Comparison of ENCODE assay signal across 1 cellular context in the genomic region with DNA sequence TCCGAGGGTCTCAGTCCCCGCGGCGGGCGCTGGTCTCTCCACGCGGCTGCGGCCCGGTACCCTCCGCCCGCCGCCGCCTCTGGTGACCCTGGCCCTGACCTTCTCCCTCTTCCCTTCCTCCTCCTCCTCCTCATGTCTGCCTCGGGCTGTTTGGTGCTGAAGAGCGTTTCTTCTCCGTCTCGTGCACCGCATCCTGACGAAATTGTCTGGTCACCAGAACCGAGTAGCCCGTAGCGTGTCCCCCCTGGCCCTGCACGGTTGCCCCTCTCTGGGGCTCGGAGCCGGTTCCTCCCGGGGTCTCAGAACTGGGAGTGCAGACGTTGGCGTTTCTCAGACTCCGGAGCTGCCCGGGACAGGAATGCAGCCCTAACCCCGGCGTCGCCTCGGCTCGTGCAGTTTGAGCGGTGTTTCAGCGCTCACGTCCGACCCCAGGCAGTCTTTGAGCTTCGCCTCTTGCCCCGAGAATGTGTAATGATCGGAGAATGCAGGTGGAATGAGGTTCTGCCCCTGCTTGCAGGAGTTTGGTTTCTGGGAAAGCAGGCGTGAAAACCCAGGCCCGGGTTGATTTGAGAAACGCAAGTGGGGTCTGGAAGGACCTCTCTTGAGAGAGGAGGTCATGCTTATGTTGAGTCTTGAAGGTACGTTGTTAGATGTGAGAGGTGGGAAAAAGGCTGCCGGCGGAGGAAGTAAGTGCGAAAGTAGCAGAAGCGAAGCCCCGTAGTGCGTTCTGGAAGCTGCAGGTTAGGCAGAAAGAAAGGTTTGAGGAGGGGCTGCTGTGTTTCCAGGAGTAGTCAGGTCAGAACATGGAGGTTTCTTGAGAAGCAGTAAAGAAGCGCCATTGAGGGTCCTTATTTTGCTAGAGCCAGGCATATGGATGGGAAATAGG.
TF ChIP-seq lines count a peak whose summit lies in the region.

No MANE protein-coding gene starts in this region.

TF ChIP-seq in K562, 482 proteins besides CTCF, POLR2A, EP300 and RAD21 (continued from another document and continues in another):
- TF ChIP-seq SFPQ (IDR thresholded peaks at IDR 0.05; ENCODE audit: low read depth, low read length) (no peak), ZNF174 (CRISPR knock-in tag; IDR thresholded peaks at IDR 0.05) (no peak), E2F6 (IDR thresholded peaks at IDR 0.05; ENCODE audit: borderline replicate concordance in 1 of 2, extremely low read depth in 1 of 2, insufficient read depth in 1 of 2, insufficient read length in 1 of 2, low read depth in 1 of 2, low read length in 1 of 2, poor library complexity in 1 of 2, severe bottlenecking in 1 of 2) (peak in 1 of 2 experiments; percentile 23), STAG1 (CRISPR knock-in tag; IDR thresholded peaks at IDR 0.05; ENCODE audit: borderline replicate concordance) (no peak), ZNF780A (CRISPR knock-in tag; IDR thresholded peaks at IDR 0.05) (no peak), NCOR1 (IDR thresholded peaks at IDR 0.05) (no peak), ZZZ3 (IDR thresholded peaks at IDR 0.05) (no peak), ZNF143 (CRISPR knock-in tag; IDR thresholded peaks at IDR 0.05) (0 out of 2 replicates have a peak, but pooled peaks have one; percentile 42), FOXM1 (IDR thresholded peaks at IDR 0.05; ENCODE audit: low read depth) (no peak), FOXM1 (CRISPR knock-in tag; IDR thresholded peaks at IDR 0.05; ENCODE audit: low read depth) (0 out of 2 replicates have a peak, but pooled peaks have one; percentile 26), POLR2B (IDR thresholded peaks at IDR 0.05; ENCODE audit: low read depth, partially characterized antibody) (no peak), CBX1 (IDR thresholded peaks at IDR 0.05; ENCODE audit: low read depth) (no peak), HMG20B (CRISPR knock-in tag; IDR thresholded peaks at IDR 0.05) (no peak), BCL6 (CRISPR knock-in tag; IDR thresholded peaks at IDR 0.05) (no peak), TCF3 (CRISPR knock-in tag; IDR thresholded peaks at IDR 0.05) (no peak), SRSF7 (optimal IDR thresholded peaks at IDR 0.05; ENCODE audit: low read depth, low read length) (no peak), HMGN3 (IDR thresholded peaks at IDR 0.05; ENCODE audit: borderline replicate concordance, extremely low read depth, insufficient read length, low read depth, low read length) (no peak), GTF2B (IDR thresholded peaks at IDR 0.05; ENCODE audit: extremely low read depth, insufficient read length) (no peak), NELFE (IDR thresholded peaks at IDR 0.05; ENCODE audit: insufficient read depth, insufficient read length) (no peak), C11orf30 (IDR thresholded peaks at IDR 0.05; ENCODE audit: low read depth) (no peak), ZNF224 (CRISPR knock-in tag; IDR thresholded peaks at IDR 0.05) (no peak), PRMT5 (CRISPR knock-in tag; IDR thresholded peaks at IDR 0.05) (no peak), ZNF384 (IDR thresholded peaks at IDR 0.05; ENCODE audit: low read depth, low read length) (no peak), KDM2B (CRISPR knock-in tag; IDR thresholded peaks at IDR 0.05) (no peak), PHF8 (IDR thresholded peaks at IDR 0.05; ENCODE audit: borderline replicate concordance, low read length) (peak; percentile 46; the same call in 1 of the 2 replicates), SUPT5H (IDR thresholded peaks at IDR 0.05) (no peak), SRSF3 (IDR thresholded peaks at IDR 0.05; ENCODE audit: insufficient read depth, low read length) (no peak), ATF1 (CRISPR knock-in tag; IDR thresholded peaks at IDR 0.05) (no peak), ATF1 (tag; IDR thresholded peaks at IDR 0.05) (no peak), UBTF (IDR thresholded peaks at IDR 0.05; ENCODE audit: borderline replicate concordance in 1 of 2, low read depth in 2 of 2, low read length in 2 of 2) (peak in 1 of 2 experiments; percentile 18; a peak in 1 of 4 replicates), ZNF444 (CRISPR knock-in tag; IDR thresholded peaks at IDR 0.05) (no peak)
- TF ChIP-seq, protein P1, sequence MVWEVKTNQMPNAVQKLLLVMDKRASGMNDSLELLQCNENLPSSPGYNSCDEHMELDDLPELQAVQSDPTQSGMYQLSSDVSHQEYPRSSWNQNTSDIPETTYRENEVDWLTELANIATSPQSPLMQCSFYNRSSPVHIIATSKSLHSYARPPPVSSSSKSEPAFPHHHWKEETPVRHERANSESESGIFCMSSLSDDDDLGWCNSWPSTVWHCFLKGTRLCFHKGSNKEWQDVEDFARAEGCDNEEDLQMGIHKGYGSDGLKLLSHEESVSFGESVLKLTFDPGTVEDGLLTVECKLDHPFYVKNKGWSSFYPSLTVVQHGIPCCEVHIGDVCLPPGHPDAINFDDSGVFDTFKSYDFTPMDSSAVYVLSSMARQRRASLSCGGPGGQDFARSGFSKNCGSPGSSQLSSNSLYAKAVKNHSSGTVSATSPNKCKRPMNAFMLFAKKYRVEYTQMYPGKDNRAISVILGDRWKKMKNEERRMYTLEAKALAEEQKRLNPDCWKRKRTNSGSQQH (CRISPR knock-in tag; IDR thresholded peaks at IDR 0.05) = no peak
- TF ChIP-seq, protein P2, sequence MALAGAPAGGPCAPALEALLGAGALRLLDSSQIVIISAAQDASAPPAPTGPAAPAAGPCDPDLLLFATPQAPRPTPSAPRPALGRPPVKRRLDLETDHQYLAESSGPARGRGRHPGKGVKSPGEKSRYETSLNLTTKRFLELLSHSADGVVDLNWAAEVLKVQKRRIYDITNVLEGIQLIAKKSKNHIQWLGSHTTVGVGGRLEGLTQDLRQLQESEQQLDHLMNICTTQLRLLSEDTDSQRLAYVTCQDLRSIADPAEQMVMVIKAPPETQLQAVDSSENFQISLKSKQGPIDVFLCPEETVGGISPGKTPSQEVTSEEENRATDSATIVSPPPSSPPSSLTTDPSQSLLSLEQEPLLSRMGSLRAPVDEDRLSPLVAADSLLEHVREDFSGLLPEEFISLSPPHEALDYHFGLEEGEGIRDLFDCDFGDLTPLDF (CRISPR knock-in tag; IDR thresholded peaks at IDR 0.05) = no peak
- TF ChIP-seq, protein P3, sequence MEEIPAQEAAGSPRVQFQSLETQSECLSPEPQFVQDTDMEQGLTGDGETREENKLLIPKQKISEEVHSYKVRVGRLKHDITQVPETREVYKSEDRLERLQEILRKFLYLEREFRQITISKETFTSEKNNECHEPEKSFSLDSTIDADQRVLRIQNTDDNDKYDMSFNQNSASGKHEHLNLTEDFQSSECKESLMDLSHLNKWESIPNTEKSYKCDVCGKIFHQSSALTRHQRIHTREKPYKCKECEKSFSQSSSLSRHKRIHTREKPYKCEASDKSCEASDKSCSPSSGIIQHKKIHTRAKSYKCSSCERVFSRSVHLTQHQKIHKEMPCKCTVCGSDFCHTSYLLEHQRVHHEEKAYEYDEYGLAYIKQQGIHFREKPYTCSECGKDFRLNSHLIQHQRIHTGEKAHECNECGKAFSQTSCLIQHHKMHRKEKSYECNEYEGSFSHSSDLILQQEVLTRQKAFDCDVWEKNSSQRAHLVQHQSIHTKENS (CRISPR knock-in tag; IDR thresholded peaks at IDR 0.05) = no peak
- TF ChIP-seq, protein P4, sequence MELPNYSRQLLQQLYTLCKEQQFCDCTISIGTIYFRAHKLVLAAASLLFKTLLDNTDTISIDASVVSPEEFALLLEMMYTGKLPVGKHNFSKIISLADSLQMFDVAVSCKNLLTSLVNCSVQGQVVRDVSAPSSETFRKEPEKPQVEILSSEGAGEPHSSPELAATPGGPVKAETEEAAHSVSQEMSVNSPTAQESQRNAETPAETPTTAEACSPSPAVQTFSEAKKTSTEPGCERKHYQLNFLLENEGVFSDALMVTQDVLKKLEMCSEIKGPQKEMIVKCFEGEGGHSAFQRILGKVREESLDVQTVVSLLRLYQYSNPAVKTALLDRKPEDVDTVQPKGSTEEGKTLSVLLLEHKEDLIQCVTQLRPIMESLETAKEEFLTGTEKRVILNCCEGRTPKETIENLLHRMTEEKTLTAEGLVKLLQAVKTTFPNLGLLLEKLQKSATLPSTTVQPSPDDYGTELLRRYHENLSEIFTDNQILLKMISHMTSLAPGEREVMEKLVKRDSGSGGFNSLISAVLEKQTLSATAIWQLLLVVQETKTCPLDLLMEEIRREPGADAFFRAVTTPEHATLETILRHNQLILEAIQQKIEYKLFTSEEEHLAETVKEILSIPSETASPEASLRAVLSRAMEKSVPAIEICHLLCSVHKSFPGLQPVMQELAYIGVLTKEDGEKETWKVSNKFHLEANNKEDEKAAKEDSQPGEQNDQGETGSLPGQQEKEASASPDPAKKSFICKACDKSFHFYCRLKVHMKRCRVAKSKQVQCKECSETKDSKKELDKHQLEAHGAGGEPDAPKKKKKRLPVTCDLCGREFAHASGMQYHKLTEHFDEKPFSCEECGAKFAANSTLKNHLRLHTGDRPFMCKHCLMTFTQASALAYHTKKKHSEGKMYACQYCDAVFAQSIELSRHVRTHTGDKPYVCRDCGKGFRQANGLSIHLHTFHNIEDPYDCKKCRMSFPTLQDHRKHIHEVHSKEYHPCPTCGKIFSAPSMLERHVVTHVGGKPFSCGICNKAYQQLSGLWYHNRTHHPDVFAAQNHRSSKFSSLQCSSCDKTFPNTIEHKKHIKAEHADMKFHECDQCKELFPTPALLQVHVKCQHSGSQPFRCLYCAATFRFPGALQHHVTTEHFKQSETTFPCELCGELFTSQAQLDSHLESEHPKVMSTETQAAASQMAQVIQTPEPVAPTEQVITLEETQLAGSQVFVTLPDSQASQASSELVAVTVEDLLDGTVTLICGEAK (IDR thresholded peaks at IDR 0.05) = peak; percentile 35; the same call in 1 of the 2 replicates
- TF ChIP-seq, protein P4 (CRISPR knock-in tag; IDR thresholded peaks at IDR 0.05) = no peak
